ENCODE assay signal across 16 cellular contexts in genomic region chr3:190036631-190037030, GRCh38.
DNase-seq lines count a peak whose midpoint lies in the region; ATAC-seq and TF ChIP-seq lines count a peak whose summit lies in the region.
"Had no signal": no experiment of that assay in that cellular context is flagged by ENCODE, and none has a peak within 500 bp of the region (broad histone marks: within the 10 kb centered on the region; RNA-seq: fewer than 3 reads in every experiment).

No MANE protein-coding gene starts in this region.

- no peak overlapping the region for H4K5ac ChIP-seq in IMR-90 (ENCODE audit: low read depth, low read length)

- H3K23ac ChIP-seq in IMR-90 (ENCODE audit: low read depth, low read length), result no peak overlapping the region; the same call in 1 of the 2 replicates

- H2AFZ ChIP-seq in IMR-90 (replicated peaks; ENCODE audit: low read length, poor library complexity), result no peak overlapping the region

- H3K4ac ChIP-seq in IMR-90 (ENCODE audit: low read depth, low read length), result peak overlapping the region; percentile 53

- TF ChIP-seq POLR2A in IMR-90 (IDR thresholded peaks at IDR 0.05; ENCODE audit: low read depth, low read length) (no peak), sigmoid colon (IDR thresholded peaks at IDR 0.05) (no peak)

- H2BK5ac ChIP-seq in IMR-90 (ENCODE audit: low read depth, low read length, poor library complexity, severe bottlenecking), result peak overlapping the region; percentile 70

- H3K9ac ChIP-seq in IMR-90 (ENCODE audit: low read depth, low read length), result no peak overlapping the region

- no peak overlapping the region; the same call in 1 of the 2 replicates for H2AK5ac ChIP-seq in IMR-90 (ENCODE audit: low read depth, low read length)

- H3K36me3 ChIP-seq in IMR-90 (ENCODE audit: control insufficient read depth, insufficient read depth, low read length) (no peaks in the 10 kb centered on the region), sigmoid colon (no peaks in the 10 kb centered on the region)
- H3K36me3 ChIP-seq: heart right ventricle, Peyer's patch had no signal

- peaks cover 3% of the 10 kb centered on the region; the same call in 1 of the 2 replicates for H3K9me1 ChIP-seq in IMR-90 (ENCODE audit: insufficient read depth, low read length)

- in situ Hi-C loops in IMR-90 (cut with MboI; ENCODE audit: low sequenced_read_pairs), result no loop called here

- peak overlapping the region; percentile 83; the same call in 1 of the 2 replicates for H3K18ac ChIP-seq in IMR-90 (ENCODE audit: low read depth, low read length)

- POLR2A ChIA-PET in IMR-90 (lab: Charles Lee; ENCODE audit: unreplicated experiment), result no interaction called here

- dilution Hi-C loops in IMR-90 (cut with HindIII; ENCODE audit: low sequenced_read_pairs, unreplicated experiment), result no loop called here

- TF ChIP-seq EP300 in sigmoid colon (IDR thresholded peaks at IDR 0.05), result peak in 3 of 4 donors; percentile 74 to 92 (median 78)

- H3K14ac ChIP-seq in IMR-90 (replicated peaks; ENCODE audit: low read depth, low read length), result peak overlapping the region; percentile 80; the same call in 1 of the 2 replicates

- H3K27me3 ChIP-seq in IMR-90 (ENCODE audit: control insufficient read depth, insufficient read depth, low read length), result no peaks in the 10 kb centered on the region
- no peaks in the 10 kb centered on the region for H3K27me3 ChIP-seq in sigmoid colon
- H3K27me3 ChIP-seq: body of pancreas, heart right ventricle, Peyer's patch had no signal

- peaks cover 0 to 54% of the 10 kb centered on the region in 2 experiments; a peak in 2 of 4 replicates for H3K79me1 ChIP-seq in IMR-90 (ENCODE audit: low read depth in 1 of 2, low read length in 2 of 2)

- WGBS in IMR-90 (ENCODE audit: extremely low coverage in 2 of 2, insufficient read length in 1 of 2), 2 experiments, result no CpG with 5 or more reads among the region's 2 CpGs
- 69 to 76% methylated on average over 2 of the region's 2 CpGs for WGBS in sigmoid colon, 2 donors

- no peak overlapping the region for H3K4me2 ChIP-seq in IMR-90 (ENCODE audit: low read depth, low read length)

- ATAC-seq in IMR-90 (ENCODE audit: low read depth) (0 out of 2 replicates have a peak, but pooled peaks have one; percentile 39), HG03469 (IDR thresholded peaks at IDR 0.05; ENCODE audit: unreplicated experiment) (no peak), HG03457 (IDR thresholded peaks at IDR 0.05; ENCODE audit: unreplicated experiment) (no peak)
- ATAC-seq: body of pancreas; heart right ventricle; naive thymus-derived CD4-positive, alpha-beta T cell had no signal

- H3K27ac ChIP-seq in IMR-90 (ENCODE audit: insufficient read depth, low read length) (no peak overlapping the region), sigmoid colon (peak overlapping the region in 3 of 4 donors; percentile 50 to 71 (median 70))
- H3K27ac ChIP-seq: body of pancreas, heart right ventricle, Peyer's patch had no signal

- TF ChIP-seq CTCF in IMR-90 (conservative IDR thresholded peaks at IDR 0.05; ENCODE audit: low read depth, low read length), result no peak
- no peak for TF ChIP-seq CTCF in fibroblast of the aortic adventitia (IDR thresholded peaks at IDR 0.05; ENCODE audit: insufficient read depth, low read length)
- no peak for TF ChIP-seq CTCF in sigmoid colon (IDR thresholded peaks at IDR 0.05)

- no peak overlapping the region for H4K91ac ChIP-seq in IMR-90 (ENCODE audit: insufficient read depth, low read depth, low read length)

- peaks cover 3% of the 10 kb centered on the region; the same call in 1 of the 2 replicates for H4K20me1 ChIP-seq in IMR-90 (ENCODE audit: insufficient read depth, low read length)

- no TSS peak for BruUV-seq in IMR-90 (replicated peaks; lab: Mats Ljungman, UMichigan)

- H2BK120ac ChIP-seq in IMR-90 (ENCODE audit: low read depth, low read length), result peak overlapping the region; percentile 46

- peak overlapping the region; percentile 74 for H2BK20ac ChIP-seq in IMR-90 (ENCODE audit: low read depth, low read length)

- CTCF ChIA-PET in IMR-90 (lab: Yijun Ruan, JAX), result no interaction called here

- TF ChIP-seq RAD21 in IMR-90 (IDR thresholded peaks at IDR 0.05; ENCODE audit: low read length), result no peak

- H3K4me1 ChIP-seq in IMR-90 (ENCODE audit: control insufficient read depth, insufficient read depth, low read length) (peaks cover 5% of the 10 kb centered on the region; the same call in 1 of the 2 replicates), sigmoid colon (peaks cover 0 to 49% (median 35%) of the 10 kb centered on the region in 4 donors)
- H3K4me1 ChIP-seq: body of pancreas, Peyer's patch had no signal

- H3K9me3 ChIP-seq in IMR-90 (ENCODE audit: control insufficient read depth, insufficient read depth, low read length), result no peaks in the 10 kb centered on the region
- no peaks in the 10 kb centered on the region for H3K9me3 ChIP-seq in sigmoid colon
- H3K9me3 ChIP-seq: body of pancreas, heart right ventricle, Peyer's patch had no signal

- no peak overlapping the region for H3K4me3 ChIP-seq in IMR-90 (ENCODE audit: insufficient read depth, low read depth, low read length)
- H3K4me3 ChIP-seq in fibroblast of the aortic adventitia (ENCODE audit: low read depth, low read length), result no peak overlapping the region
- no peak overlapping the region for H3K4me3 ChIP-seq in sigmoid colon
- H3K4me3 ChIP-seq: body of pancreas, heart right ventricle, Peyer's patch had no signal

- H4K8ac ChIP-seq in IMR-90 (ENCODE audit: low read depth in 2 of 2, low read length in 2 of 2), result peak overlapping the region in 1 of 2 experiments; percentile 70; a peak in 2 of 4 replicates

- no peak overlapping the region for H2BK15ac ChIP-seq in IMR-90 (ENCODE audit: low read depth, low read length)

- no peak overlapping the region for H3K56ac ChIP-seq in IMR-90 (ENCODE audit: extremely low read depth, insufficient read depth, low read length)

- DNase-seq in IMR-90 (peak; percentile 80), amniotic stem cell (lab: John Stamatoyannopoulos, UW) (peak; percentile 45), fibroblast of the aortic adventitia (ENCODE audit: low read depth) (peak; percentile 86), sigmoid colon (peak; percentile 73), NCI-H187 treated with DMSO at 0.1 percent for 48 hours (lab: John Stamatoyannopoulos, UW) (no peak), dermis blood vessel endothelial cell (no peak)
- DNase-seq: activated CD4-positive, alpha-beta T cell treated with anti-CD3 and anti-CD28 coated beads, Interleukin-2, amount 10 ng/mL, durations not matched to agents 7 days and 5 days; activated CD8-positive, alpha-beta memory T cell treated with anti-CD3 and anti-CD28 coated beads, Interleukin-2, amount 50 U/mL, for 4 hours; body of pancreas; heart right ventricle; naive thymus-derived CD4-positive, alpha-beta T cell; NCI-H1105 treated with DMSO at 0.1 percent for 48 hours; Peyer's patch; stimulated activated CD4-positive, alpha-beta T cell treated with anti-CD3 and anti-CD28 coated beads, Interleukin-4, amount 100 ng/mL, for 4 hours had no signal

- intact Hi-C loops in IMR-90 (cut with micrococcal nuclease) (no loop called here), sigmoid colon (cut with DNase I) (no loop called here)

- H2AK9ac ChIP-seq in IMR-90 (replicated peaks; ENCODE audit: low read depth, low read length, poor library complexity), result no peak overlapping the region

TF ChIP-seq in IMR-90, 13 proteins besides CTCF, POLR2A, EP300 and RAD21:
- TF ChIP-seq RCOR1 (IDR thresholded peaks at IDR 0.05; ENCODE audit: insufficient replicate concordance, low read length), result no peak
- no peak for TF ChIP-seq FOS (IDR thresholded peaks at IDR 0.05; ENCODE audit: low read depth, low read length)
- TF ChIP-seq BHLHE40 (IDR thresholded peaks at IDR 0.05; ENCODE audit: low read depth, low read length), result no peak
- TF ChIP-seq SMC3 (IDR thresholded peaks at IDR 0.05; ENCODE audit: low read depth, low read length), result no peak
- 0 out of 2 replicates have a peak, but pooled peaks have one; percentile 28 for TF ChIP-seq CEBPB (IDR thresholded peaks at IDR 0.05; ENCODE audit: low read depth, low read length)
- TF ChIP-seq ELK1 (IDR thresholded peaks at IDR 0.05; ENCODE audit: borderline replicate concordance, low read depth, low read length), result no peak
- TF ChIP-seq MAFK (IDR thresholded peaks at IDR 0.05; ENCODE audit: low read depth, low read length), result no peak

Comparison
In these comparisons a context has a peak if more than half of its experiments do, and no peak if none do; other contexts are left out.
1. DNase-seq: peak in IMR-90 (single experiment), amniotic stem cell (single experiment), fibroblast of the aortic adventitia (single experiment) and sigmoid colon (single experiment); none in NCI-H187 treated with DMSO at 0.1 percent for 48 hours (single experiment) and dermis blood vessel endothelial cell (single experiment).